Comparison of ENCODE assay signal across 24 cellular contexts in the genomic region with DNA sequence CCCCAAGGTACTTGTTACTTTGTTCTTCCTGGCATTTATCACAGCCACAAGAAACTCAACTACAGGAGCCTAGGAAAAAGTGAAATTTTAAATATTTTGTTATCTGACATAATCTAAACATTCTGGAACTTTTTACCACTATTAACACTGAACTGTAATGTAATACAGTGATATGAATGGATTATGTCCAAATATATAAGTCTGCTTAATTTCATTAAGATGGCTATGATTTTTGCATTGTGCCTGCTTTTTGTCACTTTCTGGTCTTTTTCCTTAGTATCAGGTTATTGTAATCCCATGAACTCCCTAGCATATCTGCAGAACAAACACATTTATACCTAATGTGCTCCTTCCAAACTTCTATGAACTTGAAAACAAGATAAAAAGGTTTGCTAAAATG.
"Had no signal": no experiment of that assay in that cellular context is flagged by ENCODE, and none has a peak within 500 bp of the region (broad histone marks: within the 10 kb centered on the region; RNA-seq: fewer than 3 reads in every experiment).

No MANE protein-coding gene starts in this region.

- H3K9me3 ChIP-seq: esophagus muscularis mucosa, mucosa of descending colon, psoas muscle, right lobe of liver, suprapubic skin, thyroid gland had no signal

- FAIRE-seq: colon, urothelium cell line had no signal

- H3K27me3 ChIP-seq: esophagus muscularis mucosa, foreskin keratinocyte, right lobe of liver, suprapubic skin, thyroid gland had no signal

- H3K4me1 ChIP-seq: foreskin keratinocyte, right lobe of liver had no signal

- ATAC-seq: foreskin keratinocyte; left colon; left ventricle myocardium superior; mucosa of descending colon; right lobe of liver; stimulated activated effector memory CD8-positive, alpha-beta T cell treated with anti-CD3 and anti-CD28 coated beads, Interleukin-12 subunit alpha, Interleukin-12 subunit beta, amount 100 ng/mL, for 72 hours; stimulated activated naive CD8-positive, alpha-beta T cell treated with anti-CD3 and anti-CD28 coated beads, Interleukin-15, Interleukin-2, amounts not matched to agents 100 U/mL and 50 U/mL, for 24 hours had no signal

- H3K4me3 ChIP-seq: esophagus muscularis mucosa, lung, mucosa of descending colon, psoas muscle, right lobe of liver, suprapubic skin, thyroid gland had no signal

- H3K4me3 Mint-ChIP-seq: dendritic cell treated with granulocyte-macrophage colony-stimulating factor and Interleukin-4, amounts not matched to agents 40 ng/mL and 50 ng/mL, for 4 days; effector memory CD8-positive, alpha-beta T cell; naive thymus-derived CD8-positive, alpha-beta T cell; stimulated activated effector memory CD8-positive, alpha-beta T cell treated with anti-CD3 and anti-CD28 coated beads, Interleukin-12 subunit alpha, Interleukin-12 subunit beta, amount 100 ng/mL, for 72 hours; type B pancreatic cell had no signal

- H3K27me3 Mint-ChIP-seq: dendritic cell treated with granulocyte-macrophage colony-stimulating factor and Interleukin-4, amounts not matched to agents 40 ng/mL and 50 ng/mL, for 4 days; effector memory CD8-positive, alpha-beta T cell; naive thymus-derived CD8-positive, alpha-beta T cell; type B pancreatic cell had no signal

- H3K9me3 Mint-ChIP-seq: dendritic cell treated with granulocyte-macrophage colony-stimulating factor and Interleukin-4, amounts not matched to agents 40 ng/mL and 50 ng/mL, for 4 days; effector memory CD8-positive, alpha-beta T cell; stimulated activated effector memory CD8-positive, alpha-beta T cell treated with anti-CD3 and anti-CD28 coated beads, Interleukin-12 subunit alpha, Interleukin-12 subunit beta, amount 100 ng/mL, for 72 hours had no signal

- H3K27ac Mint-ChIP-seq: dendritic cell treated with granulocyte-macrophage colony-stimulating factor and Interleukin-4, amounts not matched to agents 40 ng/mL and 50 ng/mL, for 4 days; type B pancreatic cell had no signal

- DNase-seq: effector memory CD8-positive, alpha-beta T cell; foreskin keratinocyte; head of caudate nucleus; hippocampal formation; left colon; left ventricle myocardium superior; mucosa of descending colon; naive thymus-derived CD8-positive, alpha-beta T cell; psoas muscle; retina; right lobe of liver; stimulated activated CD4-positive, alpha-beta T cell treated with anti-CD3 and anti-CD28 coated beads, Interleukin-4, amount 100 ng/mL, for 1 hour; stimulated activated CD8-positive, alpha-beta memory T cell treated with anti-CD3 and anti-CD28 coated beads, Interleukin-4, amount 100 ng/mL, for 48 hours; stimulated activated naive CD8-positive, alpha-beta T cell treated with anti-CD3 and anti-CD28 coated beads, Interleukin-15, Interleukin-2, amounts not matched to agents 100 U/mL and 50 U/mL, for 24 hours; thyroid gland had no signal

- H3K27ac ChIP-seq: epithelial cell of prostate, foreskin keratinocyte, psoas muscle, right lobe of liver, suprapubic skin, thyroid gland had no signal
